In the genomic region with DNA sequence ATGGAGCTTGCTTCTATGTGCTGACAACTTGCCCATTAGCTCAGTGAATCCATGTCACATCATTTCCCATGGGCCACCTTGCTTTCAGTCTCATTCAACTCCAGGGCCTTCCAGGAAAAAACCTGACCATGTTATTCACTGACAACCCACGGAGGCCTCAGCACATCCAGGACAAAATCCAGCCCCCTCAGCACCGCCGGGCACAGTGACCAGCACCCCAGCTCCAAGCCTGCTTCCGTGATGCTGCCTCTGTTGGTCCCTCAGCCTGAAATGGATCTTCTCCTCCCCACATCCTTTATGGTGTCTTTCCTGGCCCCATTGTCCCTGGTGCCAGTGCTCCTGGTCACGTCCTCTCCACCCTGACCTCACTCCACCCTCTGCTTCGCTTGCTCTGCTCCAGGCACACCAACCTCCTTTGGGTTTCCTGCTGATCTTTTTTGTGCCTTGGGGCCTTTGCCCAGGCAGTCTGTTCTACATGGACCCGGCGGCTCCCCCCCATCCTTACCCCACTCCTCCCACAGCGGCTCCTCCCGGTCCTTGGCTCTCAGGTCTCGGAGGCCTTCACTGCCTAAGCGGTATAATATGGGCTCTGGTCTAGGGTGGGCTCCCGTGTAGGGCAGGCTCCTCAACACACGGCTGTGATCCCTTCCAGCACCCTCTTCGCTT, we compare ENCODE assay signal across 4 cellular contexts.
"Had no signal": no experiment of that assay in that cellular context is flagged by ENCODE, and none has a peak within 500 bp of the region (broad histone marks: within the 10 kb centered on the region; RNA-seq: fewer than 3 reads in every experiment).

No MANE protein-coding gene starts in this region.

- H3K4me1 Mint-ChIP-seq: GM23338, H9 had no signal

- H3K27ac Mint-ChIP-seq: GM23338 had no signal

- H3K9me3 Mint-ChIP-seq: GM23338, H9 had no signal

- H3K4me3 Mint-ChIP-seq: GM23338, H9 had no signal

- DNase-seq: H9, HCEC 1CT, IMR-90 had no signal

- ATAC-seq: GM23338 had no signal
